In genomic region chr9:99419099-99419498, GRCh38 we compare ENCODE assay signal across 1 cellular context.
TF ChIP-seq lines count a peak whose summit lies in the region.

No MANE protein-coding gene starts in this region.

TF ChIP-seq in GM23338, 12 proteins besides CTCF, POLR2A, EP300 and RAD21 (continued from another document):
- no peak for TF ChIP-seq ZNF462 (CRISPR knock-in tag; IDR thresholded peaks at IDR 0.05)
- TF ChIP-seq ZNF331 (CRISPR knock-in tag; IDR thresholded peaks at IDR 0.05; ENCODE audit: low read depth) = no peak
- TF ChIP-seq ETS1 (IDR thresholded peaks at IDR 0.05) = no peak
- TF ChIP-seq ZNF114 (CRISPR knock-in tag; IDR thresholded peaks at IDR 0.05) = no peak
- no peak for TF ChIP-seq EZH2 (IDR thresholded peaks at IDR 0.05; ENCODE audit: low read depth, unreplicated experiment)
- no peak for TF ChIP-seq POLR2AphosphoS5 (IDR thresholded peaks at IDR 0.05; ENCODE audit: low read depth)
- no peak for TF ChIP-seq EZH2phosphoT487 (IDR thresholded peaks at IDR 0.05; ENCODE audit: unreplicated experiment)
